1 cellular context compared by ENCODE assay signal in the genomic region with DNA sequence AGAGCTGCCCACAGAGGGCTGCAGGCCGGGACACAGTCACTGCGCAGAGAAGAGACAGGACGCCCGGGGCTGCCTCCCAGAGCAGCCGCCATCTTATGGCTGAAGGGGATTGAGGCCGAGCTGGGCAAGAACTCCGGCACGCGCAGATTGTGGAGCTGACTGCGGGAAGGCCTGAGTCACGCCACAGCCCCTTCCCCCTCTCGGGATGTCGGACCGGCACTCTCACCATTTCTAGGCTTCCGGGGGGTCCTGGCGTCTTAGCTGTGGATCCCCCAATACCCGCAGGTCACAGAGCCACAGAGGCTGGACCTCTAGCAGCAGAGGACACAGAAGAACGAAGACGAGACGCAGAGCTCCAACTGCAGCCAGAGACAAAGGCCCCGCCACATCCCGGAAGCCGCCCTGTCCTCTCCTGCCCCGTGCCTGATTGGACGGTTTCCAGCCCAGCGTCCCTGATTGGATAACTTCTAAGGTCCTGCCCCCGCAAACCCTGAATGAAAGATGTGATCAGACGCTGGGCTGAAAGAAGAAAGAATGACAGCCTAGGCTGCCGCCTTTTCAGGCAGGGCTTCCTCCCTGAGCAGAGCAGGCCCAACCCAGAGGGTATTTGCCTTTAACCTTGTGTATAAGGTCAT.
A peak's percentile ranks its signal among the peaks of the same experiment; 100 is the strongest.
TF ChIP-seq lines count a peak whose summit lies in the region.

A gene (minus strand): TSS at position 373 of the 635 bp plus-strand sequence. CDS start 144 bp downstream, at position 229.

TF ChIP-seq in K562, 482 proteins besides CTCF, POLR2A, EP300 and RAD21 (continued from another document and continues in another):
- TF ChIP-seq, protein P1, sequence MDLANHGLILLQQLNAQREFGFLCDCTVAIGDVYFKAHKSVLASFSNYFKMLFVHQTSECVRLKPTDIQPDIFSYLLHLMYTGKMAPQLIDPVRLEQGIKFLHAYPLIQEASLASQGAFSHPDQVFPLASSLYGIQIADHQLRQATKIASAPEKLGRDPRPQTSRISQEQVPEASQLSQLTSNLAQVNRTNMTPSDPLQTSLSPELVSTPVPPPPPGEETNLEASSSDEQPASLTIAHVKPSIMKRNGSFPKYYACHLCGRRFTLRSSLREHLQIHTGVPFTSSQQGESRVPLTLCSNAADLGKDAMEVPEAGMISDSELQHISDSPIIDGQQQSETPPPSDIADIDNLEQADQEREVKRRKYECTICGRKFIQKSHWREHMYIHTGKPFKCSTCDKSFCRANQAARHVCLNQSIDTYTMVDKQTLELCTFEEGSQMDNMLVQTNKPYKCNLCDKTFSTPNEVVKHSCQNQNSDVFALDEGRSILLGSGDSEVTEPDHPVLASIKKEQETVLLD (IDR thresholded peaks at IDR 0.05): no peak
- no peak for TF ChIP-seq RCOR1 (IDR thresholded peaks at IDR 0.05; ENCODE audit: borderline replicate concordance in 1 of 2, low read depth in 2 of 2, low read length in 2 of 2)
- TF ChIP-seq SREBF2 (CRISPR knock-in tag; IDR thresholded peaks at IDR 0.05): no peak
- no peak for TF ChIP-seq TEAD2 (tag; IDR thresholded peaks at IDR 0.05)
- TF ChIP-seq CEBPG (CRISPR knock-in tag; IDR thresholded peaks at IDR 0.05): no peak
- no peak for TF ChIP-seq CEBPG (tag; conservative IDR thresholded peaks at IDR 0.05 in 1 of 2, IDR thresholded peaks at IDR 0.05 in 1 of 2)
- no peak for TF ChIP-seq ZNF41 (CRISPR knock-in tag; conservative IDR thresholded peaks at IDR 0.05)
- no peak for TF ChIP-seq STAT5A (IDR thresholded peaks at IDR 0.05; ENCODE audit: borderline replicate concordance, low read length)
- TF ChIP-seq ETS2 (tag; IDR thresholded peaks at IDR 0.05; ENCODE audit: borderline replicate concordance, poor library complexity, severe bottlenecking): no peak
- TF ChIP-seq, protein P2, sequence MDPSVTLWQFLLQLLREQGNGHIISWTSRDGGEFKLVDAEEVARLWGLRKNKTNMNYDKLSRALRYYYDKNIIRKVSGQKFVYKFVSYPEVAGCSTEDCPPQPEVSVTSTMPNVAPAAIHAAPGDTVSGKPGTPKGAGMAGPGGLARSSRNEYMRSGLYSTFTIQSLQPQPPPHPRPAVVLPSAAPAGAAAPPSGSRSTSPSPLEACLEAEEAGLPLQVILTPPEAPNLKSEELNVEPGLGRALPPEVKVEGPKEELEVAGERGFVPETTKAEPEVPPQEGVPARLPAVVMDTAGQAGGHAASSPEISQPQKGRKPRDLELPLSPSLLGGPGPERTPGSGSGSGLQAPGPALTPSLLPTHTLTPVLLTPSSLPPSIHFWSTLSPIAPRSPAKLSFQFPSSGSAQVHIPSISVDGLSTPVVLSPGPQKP (CRISPR knock-in tag; IDR thresholded peaks at IDR 0.05): no peak
- no peak for TF ChIP-seq EZH2 (IDR thresholded peaks at IDR 0.05; ENCODE audit: borderline replicate concordance, low read depth, low read length)
- no peak for TF ChIP-seq CBX5 (IDR thresholded peaks at IDR 0.05; ENCODE audit: borderline replicate concordance, low read depth)
- no peak for TF ChIP-seq STAG1 (CRISPR knock-in tag; IDR thresholded peaks at IDR 0.05; ENCODE audit: borderline replicate concordance)
- TF ChIP-seq ZNF224 (CRISPR knock-in tag; IDR thresholded peaks at IDR 0.05): no peak
- TF ChIP-seq ZNF232 (CRISPR knock-in tag; IDR thresholded peaks at IDR 0.05): no peak
- no peak for TF ChIP-seq TARDBP (IDR thresholded peaks at IDR 0.05)
- no peak for TF ChIP-seq ZNF324 (CRISPR knock-in tag; IDR thresholded peaks at IDR 0.05)
- TF ChIP-seq ZNF212 (CRISPR knock-in tag; IDR thresholded peaks at IDR 0.05): no peak
- no peak for TF ChIP-seq MYBL2 (IDR thresholded peaks at IDR 0.05; ENCODE audit: low read depth)
- TF ChIP-seq MYBL2 (CRISPR knock-in tag; IDR thresholded peaks at IDR 0.05; ENCODE audit: borderline replicate concordance): no peak
- TF ChIP-seq, protein P3, sequence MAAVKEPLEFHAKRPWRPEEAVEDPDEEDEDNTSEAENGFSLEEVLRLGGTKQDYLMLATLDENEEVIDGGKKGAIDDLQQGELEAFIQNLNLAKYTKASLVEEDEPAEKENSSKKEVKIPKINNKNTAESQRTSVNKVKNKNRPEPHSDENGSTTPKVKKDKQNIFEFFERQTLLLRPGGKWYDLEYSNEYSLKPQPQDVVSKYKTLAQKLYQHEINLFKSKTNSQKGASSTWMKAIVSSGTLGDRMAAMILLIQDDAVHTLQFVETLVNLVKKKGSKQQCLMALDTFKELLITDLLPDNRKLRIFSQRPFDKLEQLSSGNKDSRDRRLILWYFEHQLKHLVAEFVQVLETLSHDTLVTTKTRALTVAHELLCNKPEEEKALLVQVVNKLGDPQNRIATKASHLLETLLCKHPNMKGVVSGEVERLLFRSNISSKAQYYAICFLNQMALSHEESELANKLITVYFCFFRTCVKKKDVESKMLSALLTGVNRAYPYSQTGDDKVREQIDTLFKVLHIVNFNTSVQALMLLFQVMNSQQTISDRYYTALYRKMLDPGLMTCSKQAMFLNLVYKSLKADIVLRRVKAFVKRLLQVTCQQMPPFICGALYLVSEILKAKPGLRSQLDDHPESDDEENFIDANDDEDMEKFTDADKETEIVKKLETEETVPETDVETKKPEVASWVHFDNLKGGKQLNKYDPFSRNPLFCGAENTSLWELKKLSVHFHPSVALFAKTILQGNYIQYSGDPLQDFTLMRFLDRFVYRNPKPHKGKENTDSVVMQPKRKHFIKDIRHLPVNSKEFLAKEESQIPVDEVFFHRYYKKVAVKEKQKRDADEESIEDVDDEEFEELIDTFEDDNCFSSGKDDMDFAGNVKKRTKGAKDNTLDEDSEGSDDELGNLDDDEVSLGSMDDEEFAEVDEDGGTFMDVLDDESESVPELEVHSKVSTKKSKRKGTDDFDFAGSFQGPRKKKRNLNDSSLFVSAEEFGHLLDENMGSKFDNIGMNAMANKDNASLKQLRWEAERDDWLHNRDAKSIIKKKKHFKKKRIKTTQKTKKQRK (IDR thresholded peaks at IDR 0.05; ENCODE audit: borderline replicate concordance, low read depth, low read length): no peak
- no peak for TF ChIP-seq BACH1 (tag; IDR thresholded peaks at IDR 0.05)
- TF ChIP-seq GABPA (tag; conservative IDR thresholded peaks at IDR 0.05; ENCODE audit: low read depth): peak; percentile 74
- no peak for TF ChIP-seq NELFE (IDR thresholded peaks at IDR 0.05; ENCODE audit: insufficient read depth, insufficient read length)
- TF ChIP-seq ESRRB (CRISPR knock-in tag; IDR thresholded peaks at IDR 0.05; ENCODE audit: borderline replicate concordance): no peak
- TF ChIP-seq MXI1 (IDR thresholded peaks at IDR 0.05; ENCODE audit: low read depth, low read length): no peak
- peak; percentile 13; the same call in 1 of the 2 replicates for TF ChIP-seq MYC (IDR thresholded peaks at IDR 0.05; ENCODE audit: low read depth, low read length)
- TF ChIP-seq MYC (CRISPR knock-in tag; IDR thresholded peaks at IDR 0.05; ENCODE audit: borderline replicate concordance, low read depth): no peak
- TF ChIP-seq HDGF (IDR thresholded peaks at IDR 0.05): no peak
- no peak for TF ChIP-seq WHSC1 (IDR thresholded peaks at IDR 0.05; ENCODE audit: low read length)
- TF ChIP-seq MYNN (IDR thresholded peaks at IDR 0.05): no peak
- no peak for TF ChIP-seq MYNN (CRISPR knock-in tag; IDR thresholded peaks at IDR 0.05)
- TF ChIP-seq SPI1 (IDR thresholded peaks at IDR 0.05; ENCODE audit: borderline replicate concordance, low read depth, low read length): peak; percentile 25; the same call in 1 of the 2 replicates
- TF ChIP-seq ZNF184 (CRISPR knock-in tag; IDR thresholded peaks at IDR 0.05): no peak
- TF ChIP-seq, protein P4, sequence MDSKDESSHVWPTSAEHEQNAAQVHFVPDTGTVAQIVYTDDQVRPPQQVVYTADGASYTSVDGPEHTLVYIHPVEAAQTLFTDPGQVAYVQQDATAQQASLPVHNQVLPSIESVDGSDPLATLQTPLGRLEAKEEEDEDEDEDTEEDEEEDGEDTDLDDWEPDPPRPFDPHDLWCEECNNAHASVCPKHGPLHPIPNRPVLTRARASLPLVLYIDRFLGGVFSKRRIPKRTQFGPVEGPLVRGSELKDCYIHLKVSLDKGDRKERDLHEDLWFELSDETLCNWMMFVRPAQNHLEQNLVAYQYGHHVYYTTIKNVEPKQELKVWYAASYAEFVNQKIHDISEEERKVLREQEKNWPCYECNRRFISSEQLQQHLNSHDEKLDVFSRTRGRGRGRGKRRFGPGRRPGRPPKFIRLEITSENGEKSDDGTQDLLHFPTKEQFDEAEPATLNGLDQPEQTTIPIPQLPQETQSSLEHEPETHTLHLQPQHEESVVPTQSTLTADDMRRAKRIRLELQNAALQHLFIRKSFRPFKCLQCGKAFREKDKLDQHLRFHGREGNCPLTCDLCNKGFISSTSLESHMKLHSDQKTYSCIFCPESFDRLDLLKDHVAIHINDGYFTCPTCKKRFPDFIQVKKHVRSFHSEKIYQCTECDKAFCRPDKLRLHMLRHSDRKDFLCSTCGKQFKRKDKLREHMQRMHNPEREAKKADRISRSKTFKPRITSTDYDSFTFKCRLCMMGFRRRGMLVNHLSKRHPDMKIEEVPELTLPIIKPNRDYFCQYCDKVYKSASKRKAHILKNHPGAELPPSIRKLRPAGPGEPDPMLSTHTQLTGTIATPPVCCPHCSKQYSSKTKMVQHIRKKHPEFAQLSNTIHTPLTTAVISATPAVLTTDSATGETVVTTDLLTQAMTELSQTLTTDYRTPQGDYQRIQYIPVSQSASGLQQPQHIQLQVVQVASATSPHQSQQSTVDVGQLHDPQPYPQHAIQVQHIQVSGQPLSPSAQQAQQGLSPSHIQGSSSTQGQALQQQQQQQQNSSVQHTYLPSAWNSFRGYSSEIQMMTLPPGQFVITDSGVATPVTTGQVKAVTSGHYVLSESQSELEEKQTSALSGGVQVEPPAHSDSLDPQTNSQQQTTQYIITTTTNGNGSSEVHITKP (IDR thresholded peaks at IDR 0.05; ENCODE audit: partially characterized antibody): no peak
- TF ChIP-seq NR4A1 (CRISPR knock-in tag; IDR thresholded peaks at IDR 0.05): no peak
- no peak for TF ChIP-seq NR4A1 (tag; IDR thresholded peaks at IDR 0.05)
- TF ChIP-seq, protein P5, sequence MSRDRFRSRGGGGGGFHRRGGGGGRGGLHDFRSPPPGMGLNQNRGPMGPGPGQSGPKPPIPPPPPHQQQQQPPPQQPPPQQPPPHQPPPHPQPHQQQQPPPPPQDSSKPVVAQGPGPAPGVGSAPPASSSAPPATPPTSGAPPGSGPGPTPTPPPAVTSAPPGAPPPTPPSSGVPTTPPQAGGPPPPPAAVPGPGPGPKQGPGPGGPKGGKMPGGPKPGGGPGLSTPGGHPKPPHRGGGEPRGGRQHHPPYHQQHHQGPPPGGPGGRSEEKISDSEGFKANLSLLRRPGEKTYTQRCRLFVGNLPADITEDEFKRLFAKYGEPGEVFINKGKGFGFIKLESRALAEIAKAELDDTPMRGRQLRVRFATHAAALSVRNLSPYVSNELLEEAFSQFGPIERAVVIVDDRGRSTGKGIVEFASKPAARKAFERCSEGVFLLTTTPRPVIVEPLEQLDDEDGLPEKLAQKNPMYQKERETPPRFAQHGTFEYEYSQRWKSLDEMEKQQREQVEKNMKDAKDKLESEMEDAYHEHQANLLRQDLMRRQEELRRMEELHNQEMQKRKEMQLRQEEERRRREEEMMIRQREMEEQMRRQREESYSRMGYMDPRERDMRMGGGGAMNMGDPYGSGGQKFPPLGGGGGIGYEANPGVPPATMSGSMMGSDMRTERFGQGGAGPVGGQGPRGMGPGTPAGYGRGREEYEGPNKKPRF (IDR thresholded peaks at IDR 0.05; ENCODE audit: low read depth, low read length): no peak
- TF ChIP-seq, protein P6, sequence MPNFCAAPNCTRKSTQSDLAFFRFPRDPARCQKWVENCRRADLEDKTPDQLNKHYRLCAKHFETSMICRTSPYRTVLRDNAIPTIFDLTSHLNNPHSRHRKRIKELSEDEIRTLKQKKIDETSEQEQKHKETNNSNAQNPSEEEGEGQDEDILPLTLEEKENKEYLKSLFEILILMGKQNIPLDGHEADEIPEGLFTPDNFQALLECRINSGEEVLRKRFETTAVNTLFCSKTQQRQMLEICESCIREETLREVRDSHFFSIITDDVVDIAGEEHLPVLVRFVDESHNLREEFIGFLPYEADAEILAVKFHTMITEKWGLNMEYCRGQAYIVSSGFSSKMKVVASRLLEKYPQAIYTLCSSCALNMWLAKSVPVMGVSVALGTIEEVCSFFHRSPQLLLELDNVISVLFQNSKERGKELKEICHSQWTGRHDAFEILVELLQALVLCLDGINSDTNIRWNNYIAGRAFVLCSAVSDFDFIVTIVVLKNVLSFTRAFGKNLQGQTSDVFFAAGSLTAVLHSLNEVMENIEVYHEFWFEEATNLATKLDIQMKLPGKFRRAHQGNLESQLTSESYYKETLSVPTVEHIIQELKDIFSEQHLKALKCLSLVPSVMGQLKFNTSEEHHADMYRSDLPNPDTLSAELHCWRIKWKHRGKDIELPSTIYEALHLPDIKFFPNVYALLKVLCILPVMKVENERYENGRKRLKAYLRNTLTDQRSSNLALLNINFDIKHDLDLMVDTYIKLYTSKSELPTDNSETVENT (CRISPR knock-in tag; IDR thresholded peaks at IDR 0.05): no peak
- TF ChIP-seq, protein P7, sequence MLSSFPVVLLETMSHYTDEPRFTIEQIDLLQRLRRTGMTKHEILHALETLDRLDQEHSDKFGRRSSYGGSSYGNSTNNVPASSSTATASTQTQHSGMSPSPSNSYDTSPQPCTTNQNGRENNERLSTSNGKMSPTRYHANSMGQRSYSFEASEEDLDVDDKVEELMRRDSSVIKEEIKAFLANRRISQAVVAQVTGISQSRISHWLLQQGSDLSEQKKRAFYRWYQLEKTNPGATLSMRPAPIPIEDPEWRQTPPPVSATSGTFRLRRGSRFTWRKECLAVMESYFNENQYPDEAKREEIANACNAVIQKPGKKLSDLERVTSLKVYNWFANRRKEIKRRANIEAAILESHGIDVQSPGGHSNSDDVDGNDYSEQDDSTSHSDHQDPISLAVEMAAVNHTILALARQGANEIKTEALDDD (IDR thresholded peaks at IDR 0.05): no peak
- no peak for TF ChIP-seq TAF7 (tag; IDR thresholded peaks at IDR 0.05)
- no peak for TF ChIP-seq BMI1 (IDR thresholded peaks at IDR 0.05; ENCODE audit: low read length)
- TF ChIP-seq, protein P8, sequence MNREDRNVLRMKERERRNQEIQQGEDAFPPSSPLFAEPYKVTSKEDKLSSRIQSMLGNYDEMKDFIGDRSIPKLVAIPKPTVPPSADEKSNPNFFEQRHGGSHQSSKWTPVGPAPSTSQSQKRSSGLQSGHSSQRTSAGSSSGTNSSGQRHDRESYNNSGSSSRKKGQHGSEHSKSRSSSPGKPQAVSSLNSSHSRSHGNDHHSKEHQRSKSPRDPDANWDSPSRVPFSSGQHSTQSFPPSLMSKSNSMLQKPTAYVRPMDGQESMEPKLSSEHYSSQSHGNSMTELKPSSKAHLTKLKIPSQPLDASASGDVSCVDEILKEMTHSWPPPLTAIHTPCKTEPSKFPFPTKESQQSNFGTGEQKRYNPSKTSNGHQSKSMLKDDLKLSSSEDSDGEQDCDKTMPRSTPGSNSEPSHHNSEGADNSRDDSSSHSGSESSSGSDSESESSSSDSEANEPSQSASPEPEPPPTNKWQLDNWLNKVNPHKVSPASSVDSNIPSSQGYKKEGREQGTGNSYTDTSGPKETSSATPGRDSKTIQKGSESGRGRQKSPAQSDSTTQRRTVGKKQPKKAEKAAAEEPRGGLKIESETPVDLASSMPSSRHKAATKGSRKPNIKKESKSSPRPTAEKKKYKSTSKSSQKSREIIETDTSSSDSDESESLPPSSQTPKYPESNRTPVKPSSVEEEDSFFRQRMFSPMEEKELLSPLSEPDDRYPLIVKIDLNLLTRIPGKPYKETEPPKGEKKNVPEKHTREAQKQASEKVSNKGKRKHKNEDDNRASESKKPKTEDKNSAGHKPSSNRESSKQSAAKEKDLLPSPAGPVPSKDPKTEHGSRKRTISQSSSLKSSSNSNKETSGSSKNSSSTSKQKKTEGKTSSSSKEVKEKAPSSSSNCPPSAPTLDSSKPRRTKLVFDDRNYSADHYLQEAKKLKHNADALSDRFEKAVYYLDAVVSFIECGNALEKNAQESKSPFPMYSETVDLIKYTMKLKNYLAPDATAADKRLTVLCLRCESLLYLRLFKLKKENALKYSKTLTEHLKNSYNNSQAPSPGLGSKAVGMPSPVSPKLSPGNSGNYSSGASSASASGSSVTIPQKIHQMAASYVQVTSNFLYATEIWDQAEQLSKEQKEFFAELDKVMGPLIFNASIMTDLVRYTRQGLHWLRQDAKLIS (CRISPR knock-in tag; IDR thresholded peaks at IDR 0.05): no peak
- no peak for TF ChIP-seq CSDE1 (IDR thresholded peaks at IDR 0.05)
- TF ChIP-seq PURB (CRISPR knock-in tag; IDR thresholded peaks at IDR 0.05; ENCODE audit: low read depth): no peak
